Comparison of ENCODE assay signal across 7 cellular contexts in genomic region chr7:140656548-140657515, GRCh38. TPM values are rescaled to one million over a fixed set of nuclear protein-coding genes. Genes with fewer than 3 reads are reported as not detected.
DNase-seq lines count a peak whose midpoint lies in the region; ATAC-seq and TF ChIP-seq lines count a peak whose summit lies in the region.

No MANE protein-coding gene starts in this region.

- no peaks in the 10 kb centered on the region for H3K36me3 Mint-ChIP-seq in activated naive CD4-positive, alpha-beta T cell treated with anti-CD3 and anti-CD28 coated beads, Interleukin-2, amount 50 U/mL, for 24 hours
- H3K36me3 Mint-ChIP-seq in immature natural killer cell: no peaks in the 10 kb centered on the region

- peaks cover 23% of the 10 kb centered on the region for H3K4me1 Mint-ChIP-seq in activated naive CD4-positive, alpha-beta T cell treated with anti-CD3 and anti-CD28 coated beads, Interleukin-2, amount 50 U/mL, for 24 hours
- peaks cover 21 to 25% of the 10 kb centered on the region in 2 donors for H3K4me1 Mint-ChIP-seq in immature natural killer cell

- TF ChIP-seq CTCF in GM13976 (IDR thresholded peaks at IDR 0.05; ENCODE audit: borderline replicate concordance, control extremely low read depth, extremely low read depth, insufficient read depth, missing control alignments): no peak

- in situ Hi-C loops in GM13976 (cut with MboI; ENCODE audit: low sequenced_read_pairs, unreplicated experiment): loop anchor here (5.0 kb wide), 1 partner anchor 140 kb away; no protein-coding TSS in a partner anchor

- peak overlapping the region; percentile 31 for H3K4me3 ChIP-seq in MG63

- no peaks in the 10 kb centered on the region for H3K9me3 Mint-ChIP-seq in activated naive CD4-positive, alpha-beta T cell treated with anti-CD3 and anti-CD28 coated beads, Interleukin-2, amount 50 U/mL, for 24 hours
- no peaks in the 10 kb centered on the region for H3K9me3 Mint-ChIP-seq in immature natural killer cell

- DNase-seq in GM13976 (ENCODE audit: low spot score) (peak; percentile 73), MG63 (peak; percentile 35), immature natural killer cell (peak; percentile 30 to 38 (median 35)), iPS-NIHi11 (ENCODE audit: low spot score) (no peak)
- peak; percentile 36 for DNase-seq in stimulated activated CD4-positive, alpha-beta T cell treated with anti-CD3 and anti-CD28 coated beads, Interleukin-4, amount 100 ng/mL, for 24 hours

- no peaks in the 10 kb centered on the region for H3K9me3 ChIP-seq in MG63

- no peaks in the 10 kb centered on the region for H3K27me3 Mint-ChIP-seq in activated naive CD4-positive, alpha-beta T cell treated with anti-CD3 and anti-CD28 coated beads, Interleukin-2, amount 50 U/mL, for 24 hours
- H3K27me3 Mint-ChIP-seq in immature natural killer cell (ENCODE audit: low read depth in 3 of 3): peaks cover 2 to 3% (median 3%) of the 10 kb centered on the region in 3 donors

- no peak overlapping the region for H3K27ac Mint-ChIP-seq in activated naive CD4-positive, alpha-beta T cell treated with anti-CD3 and anti-CD28 coated beads, Interleukin-2, amount 50 U/mL, for 24 hours
- peak overlapping the region; percentile 78 to 95 (median 90) for H3K27ac Mint-ChIP-seq in immature natural killer cell

- no peaks in the 10 kb centered on the region for H3K27me3 ChIP-seq in MG63

- ATAC-seq in GM21825 (IDR thresholded peaks at IDR 0.05; ENCODE audit: unreplicated experiment): peak; percentile 70

- H3K4me3 Mint-ChIP-seq in activated naive CD4-positive, alpha-beta T cell treated with anti-CD3 and anti-CD28 coated beads, Interleukin-2, amount 50 U/mL, for 24 hours: peak overlapping the region; percentile 87
- H3K4me3 Mint-ChIP-seq in immature natural killer cell: peak overlapping the region; percentile 85 to 91 (median 87)

- no peaks in the 10 kb centered on the region for H3K36me3 ChIP-seq in MG63

RNA-seq across cellular contexts. Expression of gene ADCK2, which starts 15.9 kb away (rescaled TPM):
- total RNA-seq in MG63 (2014; rRNA removed; shearing (Covaris generic); ENCODE audit: low replicate concordance): 15.7 and 37.2 TPM in 2 replicates
- polyA plus RNA-seq in immature natural killer cell: 10 to 100 TPM; 27.8 to 37.1 (median 33.9) TPM

RNA-seq across cellular contexts. Expression of gene DENND2A, which starts 16.2 kb away (rescaled TPM):
- total RNA-seq in MG63 (2014; rRNA removed; shearing (Covaris generic); ENCODE audit: low replicate concordance): 25.4 and 32.4 TPM in 2 replicates
- not detected for polyA plus RNA-seq in immature natural killer cell

RNA-seq across cellular contexts. Expression of gene NDUFB2, which starts 39.7 kb away (rescaled TPM):
- total RNA-seq in MG63 (2014; rRNA removed; shearing (Covaris generic); ENCODE audit: low replicate concordance): 196 and 288 TPM in 2 replicates
- polyA plus RNA-seq in immature natural killer cell: 1,000 to 10,000 TPM in 1 of 3 donors, 100 to 1,000 TPM in 2; 742 to 1,051 (median 942) TPM
